Comparison of ENCODE assay signal across 8 cellular contexts in the genomic region with DNA sequence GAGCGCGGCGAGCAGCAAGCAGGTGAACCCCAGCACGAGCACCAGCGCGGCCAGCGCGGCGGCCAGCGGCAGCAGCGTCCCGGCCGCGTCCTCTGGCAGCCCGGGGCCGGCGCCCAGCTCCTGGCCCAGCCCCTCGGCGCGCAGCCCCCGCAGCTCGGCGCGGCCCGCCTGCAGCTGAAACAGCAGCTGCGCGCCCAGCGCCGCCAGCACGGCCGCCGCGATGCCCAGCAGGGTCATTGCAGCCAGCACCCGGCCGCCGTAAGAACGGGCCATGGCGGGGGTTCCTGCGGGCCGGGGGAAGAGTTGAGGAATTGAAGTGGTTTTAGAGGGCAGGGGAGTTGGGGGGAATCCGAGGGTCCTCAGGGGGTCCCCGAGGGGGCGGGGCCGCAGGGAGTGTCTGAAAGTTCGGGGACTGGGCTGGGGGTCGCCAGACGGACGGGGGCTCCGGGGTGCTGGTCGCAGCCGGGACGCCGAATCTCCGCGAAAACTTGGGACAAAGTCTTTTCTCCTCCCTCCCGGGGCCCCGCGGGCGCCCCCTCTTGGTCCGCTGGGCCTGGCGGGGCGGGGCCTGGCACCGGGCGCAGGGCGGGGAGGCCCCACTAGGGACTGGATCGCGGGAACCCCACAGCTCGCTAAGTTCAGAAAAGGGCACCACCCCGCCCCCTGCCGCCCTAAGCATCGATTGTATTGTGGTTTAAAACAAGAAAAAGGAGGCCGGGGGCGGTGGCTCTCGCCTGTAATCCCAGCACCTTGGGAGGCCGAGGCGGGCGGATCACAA.
DNase-seq lines count a peak whose midpoint lies in the region; ATAC-seq and TF ChIP-seq lines count a peak whose summit lies in the region.

A gene (minus strand): TSS at position 479 of the 778 bp plus-strand sequence. CDS start 206 bp downstream, at position 273.

- TF ChIP-seq CTCF in astrocyte of the cerebellum (IDR thresholded peaks at IDR 0.05; ENCODE audit: low read depth, low read length, missing control alignments) = peak; percentile 60

- peak; percentile 6 for DNase-seq in SIG-M5 treated with dmso at 0.1 percent for 504 hours (lab: John Stamatoyannopoulos, UW; ENCODE audit: unreplicated experiment)
- DNase-seq in SIG-M5 (lab: John Stamatoyannopoulos, UW) = no peak
- DNase-seq in T-helper 1 cell = peak; percentile 31 to 51 (median 42)
- DNase-seq in astrocyte of the cerebellum (ENCODE audit: low read depth) = no peak
- peak; percentile 84 for DNase-seq in iPS-NIHi11 (ENCODE audit: low spot score)
- DNase-seq in stimulated activated CD4-positive, alpha-beta T cell treated with anti-CD3 and anti-CD28 coated beads, Interleukin-4, amount 100 ng/mL, for 1 hour = peak; percentile 57

- in situ Hi-C loops in astrocyte of the cerebellum (cut with HindIII; ENCODE audit: low sequenced_read_pairs) = no loop called here

- no peak for ATAC-seq in HG02759 (IDR thresholded peaks at IDR 0.05; ENCODE audit: unreplicated experiment)
- no peak for ATAC-seq in HG02970 (IDR thresholded peaks at IDR 0.05; ENCODE audit: low FRiP score, unreplicated experiment)

- peak within 1 kb of the TSS; percentile 35 for H3K4me3 ChIP-seq in astrocyte of the cerebellum (ENCODE audit: low read depth, low read length)

Comparison
In these comparisons a context has a peak if more than half of its experiments do, and no peak if none do; other contexts are left out.
1. DNase-seq: peak in SIG-M5 treated with dmso at 0.1 percent for 504 hours (single experiment), T-helper 1 cell (5 of 5), iPS-NIHi11 (single experiment) and stimulated activated CD4-positive, alpha-beta T cell treated with anti-CD3 and anti-CD28 coated beads, Interleukin-4, amount 100 ng/mL, for 1 hour (single experiment); none in SIG-M5 (single experiment) and astrocyte of the cerebellum (single experiment).